ENCODE assay signal across 37 cellular contexts in the genomic region with DNA sequence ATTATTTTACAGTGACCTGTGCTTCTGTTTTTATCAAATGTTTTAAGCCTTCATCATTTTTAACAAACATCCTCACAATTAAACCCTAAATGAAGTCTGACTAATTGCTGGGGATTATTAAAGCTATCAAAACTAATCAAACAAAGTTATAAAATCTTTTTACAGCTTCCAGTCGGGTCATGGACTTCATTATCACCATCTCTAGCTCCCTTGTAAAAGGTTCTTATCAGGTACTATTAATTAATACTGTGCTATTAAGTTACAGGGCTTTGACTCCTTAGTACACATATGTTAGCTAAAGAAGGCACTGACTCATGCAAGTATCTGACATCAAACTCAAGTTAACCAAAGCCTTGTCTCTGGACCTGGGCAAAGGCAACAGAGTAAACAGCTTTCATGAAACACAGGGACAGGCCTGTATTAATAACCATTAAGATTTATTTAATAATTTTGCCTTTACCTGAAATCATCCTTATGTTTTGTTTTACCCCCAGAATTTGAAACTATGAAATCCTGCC. TPM values are rescaled to one million over a fixed set of nuclear protein-coding genes. Genes with fewer than 3 reads are reported as not detected.
"Had no signal": no experiment of that assay in that cellular context is flagged by ENCODE, and none has a peak within 500 bp of the region (broad histone marks: within the 10 kb centered on the region; RNA-seq: fewer than 3 reads in every experiment).

No MANE protein-coding gene starts in this region.

- ATAC-seq: activated CD8-positive, alpha-beta T cell treated with anti-CD3 and anti-CD28 coated beads for 36 hours; activated naive CD8-positive, alpha-beta T cell treated with anti-CD3 and anti-CD28 coated beads, Interleukin-2, amount 50 U/mL, for 24 hours; activated T-cell treated with anti-CD3 and anti-CD28 coated beads, Interleukin-2, amount 50 U/mL, for 4 hours; activated T-cell treated with anti-CD3 and anti-CD28 coated beads, Interleukin-2, amount 50 U/mL, for 72 hours; activated T-helper 17 cell treated with anti-CD3 and anti-CD28 coated beads, Interleukin-2, amount 50 U/mL, for 72 hours had no signal

- H3K4me3 ChIP-seq: ascending aorta had no signal

- H3K27me3 Mint-ChIP-seq: activated B cell treated with CpG ODN at 0.5 μM for 24 hours; activated CD4-positive, alpha-beta memory T cell treated with anti-CD3 and anti-CD28 coated beads for 36 hours; activated CD8-positive, alpha-beta T cell treated with anti-CD3 and anti-CD28 coated beads for 36 hours; activated naive CD4-positive, alpha-beta T cell treated with anti-CD3 and anti-CD28 coated beads, Interleukin-2, amount 10 ng/mL, durations not matched to agents 7 days and 5 days; activated naive CD8-positive, alpha-beta T cell; activated naive CD8-positive, alpha-beta T cell treated with anti-CD3 and anti-CD28 coated beads, Interleukin-2, amount 50 U/mL, for 24 hours; brain had no signal

- H3K27me3 ChIP-seq: ascending aorta had no signal

- H3K36me3 ChIP-seq: ascending aorta had no signal

- H3K4me3 Mint-ChIP-seq: activated B cell treated with CpG ODN at 0.5 μM for 24 hours; activated CD4-positive, alpha-beta memory T cell treated with anti-CD3 and anti-CD28 coated beads for 36 hours; activated CD4-positive, alpha-beta T cell treated with anti-CD3 and anti-CD28 coated beads, Interleukin-2, amount 10 ng/mL, durations not matched to agents 24 days and 14 days; activated CD8-positive, alpha-beta T cell treated with anti-CD3 and anti-CD28 coated beads for 36 hours; activated naive CD4-positive, alpha-beta T cell treated with anti-CD3 and anti-CD28 coated beads, Interleukin-2, amount 10 ng/mL, durations not matched to agents 7 days and 5 days; activated naive CD4-positive, alpha-beta T cell treated with anti-CD3 and anti-CD28 coated beads, Interleukin-2, amount 50 U/mL, for 24 hours; activated naive CD8-positive, alpha-beta T cell; activated naive CD8-positive, alpha-beta T cell treated with anti-CD3 and anti-CD28 coated beads, Interleukin-2, amount 10 ng/mL, durations not matched to agents 7 days and 5 days; activated naive CD8-positive, alpha-beta T cell treated with anti-CD3 and anti-CD28 coated beads, Interleukin-2, amount 50 U/mL, for 24 hours; activated T-cell treated with anti-CD3 and anti-CD28 coated beads, Interleukin-2, amount 50 U/mL, for 4 hours; activated T-cell treated with anti-CD3 and anti-CD28 coated beads, Interleukin-2, amount 50 U/mL, for 72 hours; activated T-helper 1 cell treated with anti-CD3 and anti-CD28 coated beads, Interleukin-12 subunit alpha, Interleukin-12 subunit beta, Interleukin-2, Interleukin-4 antibody, amounts not matched to agents 30 ng/mL and 10 ng/mL and 1 ng/mL, durations not matched to agents 14 hours and 24 hours and 36 hours; activated T-helper 17 cell treated with anti-CD3 and anti-CD28 coated beads, Interleukin-2, amount 50 U/mL, for 72 hours; brain; T-helper 1 cell treated with Interleukin-12 subunit alpha and Interleukin-12 subunit beta and Interleukin-4 antibody, amounts not matched to agents 30 μg/mL and 1 μg/mL, for 36 hours; T-helper 2 cell treated with Interferon-gamma antibody and Interleukin-4, amounts not matched to agents 5 μg/mL and 100 μg/mL, for 36 hours had no signal

- H3K4me1 Mint-ChIP-seq: activated B cell treated with CpG ODN at 0.5 μM for 24 hours; activated CD4-positive, alpha-beta T cell treated with anti-CD3 and anti-CD28 coated beads, Interleukin-2, amount 10 ng/mL, durations not matched to agents 24 days and 14 days; activated T-helper 17 cell treated with anti-CD3 and anti-CD28 coated beads, Interleukin-2, amount 50 U/mL, for 72 hours; brain had no signal

- FAIRE-seq: TTC549 had no signal

- H3K9me3 ChIP-seq: ascending aorta had no signal

- H3K36me3 Mint-ChIP-seq: activated CD4-positive, alpha-beta memory T cell treated with anti-CD3 and anti-CD28 coated beads for 36 hours; activated naive CD4-positive, alpha-beta T cell treated with anti-CD3 and anti-CD28 coated beads, Interleukin-2, amount 10 ng/mL, durations not matched to agents 7 days and 5 days; activated naive CD4-positive, alpha-beta T cell treated with anti-CD3 and anti-CD28 coated beads, Interleukin-2, amount 50 U/mL, for 24 hours; activated naive CD8-positive, alpha-beta T cell treated with anti-CD3 and anti-CD28 coated beads, Interleukin-2, amount 10 ng/mL, durations not matched to agents 7 days and 5 days had no signal

- H3K27ac ChIP-seq: ascending aorta, VCaP had no signal

- DNase-seq: activated B cell treated with CpG ODN at 0.5 μM for 24 hours; activated CD4-positive, alpha-beta memory T cell treated with anti-CD3 and anti-CD28 coated beads for 36 hours; activated CD4-positive, alpha-beta T cell treated with anti-CD3 and anti-CD28 coated beads for 4 hours; activated CD4-positive, alpha-beta T cell treated with anti-CD3 and anti-CD28 coated beads, Interleukin-2, amount 10 ng/mL, durations not matched to agents 24 days and 14 days; activated CD4-positive, alpha-beta T cell treated with anti-CD3 and anti-CD28 coated beads, Interleukin-2, amount 50 U/mL, for 1 hour; activated CD4-positive, alpha-beta T cell treated with anti-CD3 and anti-CD28 coated beads, Interleukin-2, amount 50 U/mL, for 4 hours; activated CD4-positive, CD25-positive, alpha-beta regulatory T cell treated with anti-CD3 and anti-CD28 coated beads, Interleukin-2, amount 50 U/mL, for 72 hours; activated CD8-positive, alpha-beta memory T cell treated with anti-CD3 and anti-CD28 coated beads, Interleukin-2, amount 50 U/mL, for 4 hours; activated CD8-positive, alpha-beta T cell treated with anti-CD3 and anti-CD28 coated beads for 36 hours; activated gamma-delta T cell; activated naive CD4-positive, alpha-beta T cell treated with anti-CD3 and anti-CD28 coated beads, Interleukin-2, amount 10 ng/mL, durations not matched to agents 7 days and 5 days; activated naive CD4-positive, alpha-beta T cell treated with Interleukin-2 at 50 U/mL for 16 hours; activated naive CD8-positive, alpha-beta T cell treated with anti-CD3 and anti-CD28 coated beads, Interleukin-2, amount 10 ng/mL, durations not matched to agents 7 days and 5 days; activated naive CD8-positive, alpha-beta T cell treated with anti-CD3 and anti-CD28 coated beads, Interleukin-2, amount 50 U/mL, for 24 hours; activated T-cell treated with anti-CD3 and anti-CD28 coated beads for 4 hours; activated T-cell treated with anti-CD3 and anti-CD28 coated beads, Interleukin-2, amount 50 U/mL, for 1 hour; activated T-cell treated with anti-CD3 and anti-CD28 coated beads, Interleukin-2, amount 50 U/mL, for 4 hours; activated T-cell treated with anti-CD3 and anti-CD28 coated beads, Interleukin-2, amount 50 U/mL, for 72 hours; amygdala; anterior cingulate cortex; central memory CD4-positive, alpha-beta T cell; T-helper 1 cell; T-helper 2 cell; T-helper 9 cell had no signal

- H3K9me3 Mint-ChIP-seq: activated CD8-positive, alpha-beta T cell treated with anti-CD3 and anti-CD28 coated beads for 36 hours; activated naive CD4-positive, alpha-beta T cell treated with anti-CD3 and anti-CD28 coated beads, Interleukin-2, amount 10 ng/mL, durations not matched to agents 7 days and 5 days; activated naive CD4-positive, alpha-beta T cell treated with anti-CD3 and anti-CD28 coated beads, Interleukin-2, amount 50 U/mL, for 24 hours; activated naive CD8-positive, alpha-beta T cell treated with anti-CD3 and anti-CD28 coated beads, Interleukin-2, amount 50 U/mL, for 24 hours; activated T-cell treated with anti-CD3 and anti-CD28 coated beads, Interleukin-2, amount 50 U/mL, for 4 hours; activated T-cell treated with anti-CD3 and anti-CD28 coated beads, Interleukin-2, amount 50 U/mL, for 72 hours; activated T-helper 1 cell treated with anti-CD3 and anti-CD28 coated beads, Interleukin-12 subunit alpha, Interleukin-12 subunit beta, Interleukin-2, Interleukin-4 antibody, amounts not matched to agents 30 ng/mL and 10 ng/mL and 1 ng/mL, durations not matched to agents 14 hours and 24 hours and 36 hours; activated T-helper 17 cell treated with anti-CD3 and anti-CD28 coated beads, Interleukin-2, amount 50 U/mL, for 72 hours; T-helper 1 cell treated with Interleukin-12 subunit alpha and Interleukin-12 subunit beta and Interleukin-4 antibody, amounts not matched to agents 30 μg/mL and 1 μg/mL, for 36 hours; T-helper 2 cell treated with Interferon-gamma antibody and Interleukin-4, amounts not matched to agents 5 μg/mL and 100 μg/mL, for 36 hours had no signal

- H3K27ac Mint-ChIP-seq: activated B cell treated with CpG ODN at 0.5 μM for 24 hours; activated CD4-positive, alpha-beta memory T cell treated with anti-CD3 and anti-CD28 coated beads for 36 hours; activated CD4-positive, alpha-beta T cell treated with anti-CD3 and anti-CD28 coated beads, Interleukin-2, amount 10 ng/mL, durations not matched to agents 24 days and 14 days; activated CD8-positive, alpha-beta T cell treated with anti-CD3 and anti-CD28 coated beads for 36 hours; activated naive CD4-positive, alpha-beta T cell treated with anti-CD3 and anti-CD28 coated beads, Interleukin-2, amount 10 ng/mL, durations not matched to agents 7 days and 5 days; activated naive CD4-positive, alpha-beta T cell treated with anti-CD3 and anti-CD28 coated beads, Interleukin-2, amount 50 U/mL, for 24 hours; activated naive CD8-positive, alpha-beta T cell; activated naive CD8-positive, alpha-beta T cell treated with anti-CD3 and anti-CD28 coated beads, Interleukin-2, amount 10 ng/mL, durations not matched to agents 7 days and 5 days; activated naive CD8-positive, alpha-beta T cell treated with anti-CD3 and anti-CD28 coated beads, Interleukin-2, amount 50 U/mL, for 24 hours; activated T-cell treated with anti-CD3 and anti-CD28 coated beads, Interleukin-2, amount 50 U/mL, for 72 hours; activated T-helper 1 cell treated with anti-CD3 and anti-CD28 coated beads, Interleukin-12 subunit alpha, Interleukin-12 subunit beta, Interleukin-2, Interleukin-4 antibody, amounts not matched to agents 30 ng/mL and 10 ng/mL and 1 ng/mL, durations not matched to agents 14 hours and 24 hours and 36 hours; activated T-helper 17 cell treated with anti-CD3 and anti-CD28 coated beads, Interleukin-2, amount 50 U/mL, for 72 hours; brain; T-helper 1 cell treated with Interleukin-12 subunit alpha and Interleukin-12 subunit beta and Interleukin-4 antibody, amounts not matched to agents 30 μg/mL and 1 μg/mL, for 36 hours; T-helper 2 cell treated with Interferon-gamma antibody and Interleukin-4, amounts not matched to agents 5 μg/mL and 100 μg/mL, for 36 hours had no signal

RNA-seq across cellular contexts. Expression of a gene that starts 7.9 kb away (rescaled TPM):
- total RNA-seq: activated B cell treated with CpG ODN at 0.5 μM for 24 hours; activated CD4-positive, alpha-beta memory T cell treated with anti-CD3 and anti-CD28 coated beads for 36 hours; activated CD4-positive, alpha-beta T cell treated with anti-CD3 and anti-CD28 coated beads, Interleukin-2, amount 10 ng/mL, durations not matched to agents 24 days and 14 days; activated CD8-positive, alpha-beta memory T cell treated with anti-CD3 and anti-CD28 coated beads for 36 hours; activated CD8-positive, alpha-beta T cell treated with anti-CD3 and anti-CD28 coated beads for 36 hours; activated naive CD8-positive, alpha-beta T cell treated with anti-CD3 and anti-CD28 coated beads, Interleukin-2, amount 10 ng/mL, durations not matched to agents 7 days and 5 days; activated T-cell treated with anti-CD3 and anti-CD28 coated beads, Interleukin-2, amount 50 U/mL, for 72 hours; activated T-helper 1 cell treated with anti-CD3 and anti-CD28 coated beads, Interleukin-12 subunit alpha, Interleukin-12 subunit beta, Interleukin-2, Interleukin-4 antibody, amounts not matched to agents 30 ng/mL and 10 ng/mL and 1 ng/mL, durations not matched to agents 14 hours and 24 hours and 36 hours; activated T-helper 17 cell treated with anti-CD3 and anti-CD28 coated beads, Interleukin-2, amount 50 U/mL, for 72 hours; cardiac septum; cerebellum had no signal
